Comparison of ENCODE assay signal across 13 cellular contexts in the genomic region with DNA sequence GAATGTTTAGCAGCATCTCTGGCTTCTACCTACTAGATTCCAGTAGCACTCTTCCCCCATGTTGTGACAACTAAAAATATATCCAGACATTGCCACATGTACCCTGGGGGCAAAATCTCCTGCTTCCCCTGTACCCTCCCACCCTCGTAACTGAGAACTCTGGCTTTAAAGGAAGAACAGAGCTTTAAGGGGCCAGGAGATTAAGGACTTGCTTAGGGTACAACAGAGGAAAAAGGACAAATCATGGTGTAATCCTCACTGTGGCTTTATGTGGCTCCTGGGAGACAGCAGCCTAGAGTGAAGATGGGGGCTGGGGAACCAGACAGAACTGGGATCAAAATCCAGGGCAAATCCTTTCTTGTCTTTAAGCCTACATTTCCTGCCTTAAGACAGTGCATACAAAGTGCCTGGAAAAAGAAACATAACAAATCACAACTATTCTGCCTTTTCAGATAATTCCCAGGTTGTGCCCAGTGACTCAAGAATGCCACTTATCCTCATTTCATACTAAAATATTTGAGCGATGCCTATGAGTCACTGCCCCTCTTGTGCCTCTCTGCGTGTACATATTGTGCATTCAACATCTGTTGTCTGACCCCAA.
DNase-seq lines count a peak whose midpoint lies in the region; ATAC-seq and TF ChIP-seq lines count a peak whose summit lies in the region.
"Had no signal": no experiment of that assay in that cellular context is flagged by ENCODE, and none has a peak within 500 bp of the region (broad histone marks: within the 10 kb centered on the region; RNA-seq: fewer than 3 reads in every experiment).

No MANE protein-coding gene starts in this region.

- H3K4me1 ChIP-seq in fibroblast of lung (ENCODE audit: control insufficient read depth, extremely low read depth, insufficient read depth, low read length), result no peaks in the 10 kb centered on the region

- no peaks in the 10 kb centered on the region for H4K20me1 ChIP-seq in fibroblast of lung (ENCODE audit: control insufficient read depth, extremely low read depth, insufficient read depth, low read length)

- TF ChIP-seq CTCF in fibroblast of lung (conservative IDR thresholded peaks at IDR 0.05 in 1 of 2, IDR thresholded peaks at IDR 0.05 in 1 of 2; ENCODE audit: low read depth in 1 of 2, low read length in 2 of 2) (no peak), osteocyte (IDR thresholded peaks at IDR 0.05) (no peak)

- peak; percentile 79 for DNase-seq in Daoy (ENCODE audit: low read depth)
- peak; percentile 78 for DNase-seq in RPMI7951 (ENCODE audit: low read depth)
- DNase-seq in fibroblast of lung (ENCODE audit: low read depth in 2 of 2), result peak; percentile 65 to 88
- DNase-seq in osteocyte (ENCODE audit: extremely low spot score, unreplicated experiment), result no peak
- DNase-seq in activated CD4-positive, CD25-positive, alpha-beta regulatory T cell (lab: John Stamatoyannopoulos, UW), result no peak
- no peak for DNase-seq in Right ventricle myocardium superior
- DNase-seq: activated CD4-positive, alpha-beta T cell treated with anti-CD3 and anti-CD28 coated beads, Interleukin-2, amount 50 U/mL, for 4 hours; head of caudate nucleus; natural killer cell; stimulated activated CD4-positive, alpha-beta T cell treated with anti-CD3 and anti-CD28 coated beads, Interleukin-4, amount 100 ng/mL, for 1 hour; tibial artery had no signal

- H3K9me3 Mint-ChIP-seq in osteocyte (ENCODE audit: unreplicated experiment), result no peaks in the 10 kb centered on the region
- H3K9me3 Mint-ChIP-seq: natural killer cell had no signal

- H3K4me3 Mint-ChIP-seq in osteocyte (ENCODE audit: unreplicated experiment), result peak overlapping the region; percentile 59
- H3K4me3 Mint-ChIP-seq: natural killer cell had no signal

- H3K27ac ChIP-seq in fibroblast of lung (ENCODE audit: insufficient read depth, low read length), result no peak overlapping the region
- H3K27ac ChIP-seq: tibial artery had no signal

- H2AFZ ChIP-seq in fibroblast of lung (ENCODE audit: low read length), result no peak overlapping the region

- H3K27ac Mint-ChIP-seq in osteocyte (ENCODE audit: unreplicated experiment), result peak overlapping the region; percentile 97
- H3K27ac Mint-ChIP-seq: natural killer cell had no signal

- no peaks in the 10 kb centered on the region for H3K27me3 Mint-ChIP-seq in osteocyte (ENCODE audit: unreplicated experiment)

- no peaks in the 10 kb centered on the region for H3K27me3 ChIP-seq in fibroblast of lung (ENCODE audit: control insufficient read depth, insufficient read depth, low read length)
- H3K27me3 ChIP-seq: tibial artery had no signal

- no peaks in the 10 kb centered on the region for H3K79me2 ChIP-seq in fibroblast of lung (ENCODE audit: control insufficient read depth, insufficient read depth, low read length)

- peaks cover 95% of the 10 kb centered on the region for H3K4me1 Mint-ChIP-seq in osteocyte (ENCODE audit: unreplicated experiment)

- ATAC-seq in GM18907 (IDR thresholded peaks at IDR 0.05; ENCODE audit: unreplicated experiment), result no peak
- ATAC-seq in Right ventricle myocardium superior (ENCODE audit: poor library complexity), result no peak
- no peak for ATAC-seq in HG03108 (IDR thresholded peaks at IDR 0.05; ENCODE audit: unreplicated experiment)
- ATAC-seq: natural killer cell had no signal

- no peak overlapping the region for H3K4me2 ChIP-seq in fibroblast of lung (ENCODE audit: extremely low read depth, insufficient read depth, low read length)

- peaks cover 55% of the 10 kb centered on the region for H3K36me3 Mint-ChIP-seq in osteocyte (ENCODE audit: unreplicated experiment)
- H3K36me3 Mint-ChIP-seq: natural killer cell had no signal

- no peaks in the 10 kb centered on the region for H3K9me3 ChIP-seq in fibroblast of lung (ENCODE audit: control insufficient read depth, insufficient read depth, low read depth, low read length)
- H3K9me3 ChIP-seq: tibial artery had no signal

- intact Hi-C loops in Right ventricle myocardium superior (cut with DNase I), result no loop called here

- no peak overlapping the region for H3K9ac ChIP-seq in fibroblast of lung (ENCODE audit: insufficient read depth, low read length)

- no peak overlapping the region for H3K4me3 ChIP-seq in fibroblast of lung (replicated peaks in 1 of 4; ENCODE audit: control extremely low read depth in 1 of 4, insufficient read depth in 1 of 4, low read depth in 3 of 4, low read length in 4 of 4)
- H3K4me3 ChIP-seq: tibial artery had no signal

- H3K36me3 ChIP-seq in fibroblast of lung (ENCODE audit: control insufficient read depth, insufficient read depth, low read length), result no peaks in the 10 kb centered on the region

Comparison
In these comparisons a context has a peak if more than half of its experiments do, and no peak if none do; other contexts are left out.
1. DNase-seq: peak in Daoy (single experiment), RPMI7951 (single experiment) and fibroblast of lung (2 of 2); none in osteocyte (single experiment), activated CD4-positive, CD25-positive, alpha-beta regulatory T cell (0 of 4) and Right ventricle myocardium superior (single experiment).